8 cellular contexts compared by ENCODE assay signal in genomic region chr19:1384085-1384462, GRCh38. TPM values are rescaled to one million over a fixed set of nuclear protein-coding genes. Genes with fewer than 3 reads are reported as not detected.
DNase-seq lines count a peak whose midpoint lies in the region; ATAC-seq, FAIRE-seq and TF ChIP-seq lines count a peak whose summit lies in the region.

No MANE protein-coding gene starts in this region.

- H3K36me3 ChIP-seq in CD4-positive, alpha-beta memory T cell (ENCODE audit: insufficient read depth, low read length): peaks cover 6% of the 10 kb centered on the region
- H3K36me3 ChIP-seq in bronchial epithelial cell (ENCODE audit: control insufficient read depth, insufficient read depth, low read length) (peaks cover 6% of the 10 kb centered on the region), mesodermal cell (ENCODE audit: control insufficient read depth, insufficient read depth, low read length) (peaks cover 6% of the 10 kb centered on the region)

- peaks cover 12 to 32% (median 18%) of the 10 kb centered on the region in 4 donors for H3K4me1 Mint-ChIP-seq in CD4-positive, alpha-beta memory T cell

- intact Hi-C loops in CD4-positive, alpha-beta memory T cell (cut with micrococcal nuclease): no loop called here

- H3K27me3 ChIP-seq in CD4-positive, alpha-beta memory T cell (ENCODE audit: insufficient read depth, low read length): no peaks in the 10 kb centered on the region
- no peaks in the 10 kb centered on the region for H3K27me3 ChIP-seq in bronchial epithelial cell (ENCODE audit: control insufficient read depth, insufficient read depth, low read length)

- peak overlapping the region; percentile 69 for H3K27ac ChIP-seq in CD4-positive, alpha-beta memory T cell (ENCODE audit: low read depth, low read length)
- peak overlapping the region; percentile 76 for H3K27ac ChIP-seq in mesodermal cell (ENCODE audit: low read depth, low read length, severe bottlenecking)

- H3K9me3 Mint-ChIP-seq in CD4-positive, alpha-beta memory T cell: peaks cover 0 to 9% (median 3%) of the 10 kb centered on the region in 8 donors

- TF ChIP-seq CTCF in bronchial epithelial cell (IDR thresholded peaks at IDR 0.05; ENCODE audit: insufficient read depth, low read length, severe bottlenecking): no peak

- H3K4me1 ChIP-seq in CD4-positive, alpha-beta memory T cell (ENCODE audit: insufficient read depth, low read length): peaks cover 16% of the 10 kb centered on the region
- H3K4me1 ChIP-seq in mesodermal cell (ENCODE audit: control insufficient read depth, insufficient read depth, low read length, poor library complexity, severe bottlenecking): peaks cover 5% of the 10 kb centered on the region

- no peak for DNase-seq in CD4-positive, alpha-beta memory T cell
- DNase-seq in bronchial epithelial cell (ENCODE audit: low read depth) (no peak), KBM-7 (no peak), putamen (ENCODE audit: low spot score) (no peak), NAMALWA (ENCODE audit: low spot score) (no peak)

- ATAC-seq in HG03280 (IDR thresholded peaks at IDR 0.05; ENCODE audit: unreplicated experiment) (peak; percentile 1), HG02885 (IDR thresholded peaks at IDR 0.05; ENCODE audit: poor library complexity, unreplicated experiment) (no peak)

- H3K27me3 Mint-ChIP-seq in CD4-positive, alpha-beta memory T cell: peaks cover 3 to 5% of the 10 kb centered on the region in 2 donors

- 1 to 2% methylated on average over 23 of the region's 23 CpGs for WGBS in mesodermal cell (ENCODE audit: insufficient coverage in 2 of 2), 2 experiments

- peak overlapping the region in 5 of 7 donors; percentile 18 to 100 (median 60) for H3K27ac Mint-ChIP-seq in CD4-positive, alpha-beta memory T cell

- peak overlapping the region; percentile 81 to 89 for H3K4me3 ChIP-seq in CD4-positive, alpha-beta memory T cell (ENCODE audit: low read length in 2 of 2)
- H3K4me3 ChIP-seq in bronchial epithelial cell (ENCODE audit: low read depth, low read length) (peak overlapping the region; percentile 98), mesodermal cell (ENCODE audit: extremely low read depth, insufficient read depth, low read length, poor library complexity, severe bottlenecking) (peak overlapping the region; percentile 86)

- H3K36me3 Mint-ChIP-seq in CD4-positive, alpha-beta memory T cell: peaks cover 3 to 21% of the 10 kb centered on the region in 2 donors

- FAIRE-seq in bronchial epithelial cell (lab: Jason Lieb, UNC): no peak

- in situ Hi-C loops in KBM-7 (cut with MboI; ENCODE audit: low pct_unique_long_range_greater_than_20kb, low sequenced_read_pairs): no loop called here

- CTCF ChIA-PET in CD4-positive, alpha-beta memory T cell (lab: Charles Lee; ENCODE audit: partially characterized antibody): no interaction called here

- POLR2A ChIA-PET in CD4-positive, alpha-beta memory T cell (lab: Charles Lee; ENCODE audit: partially characterized antibody): interaction anchor here (1.6 kb wide), 1 partner anchor 109 kb away, joined by 4 read pairs; the partner anchor contains the start of gene FAM174C

- H3K9me3 ChIP-seq in CD4-positive, alpha-beta memory T cell (ENCODE audit: control insufficient read depth in 1 of 2, low read length in 2 of 2): no peaks in the 10 kb centered on the region
- no peaks in the 10 kb centered on the region for H3K9me3 ChIP-seq in mesodermal cell (ENCODE audit: control insufficient read depth, low read length)

- peak overlapping the region; percentile 74 to 97 (median 88) for H3K4me3 Mint-ChIP-seq in CD4-positive, alpha-beta memory T cell

RNA-seq across cellular contexts. Expression of gene NDUFS7, which starts 0.4 kb away (rescaled TPM):
- total RNA-seq in CD4-positive, alpha-beta memory T cell: 10 to 100 TPM; 68.6 to 73.5 TPM
- polyA plus RNA-seq in CD4-positive, alpha-beta memory T cell: 100 to 1,000 TPM; 180 to 193 TPM
- 101 and 109 TPM in 2 replicates for total RNA-seq in bronchial epithelial cell
- 83.3 TPM for polyA plus RNA-seq in mesodermal cell (2013, experiment 1 of 2)
- polyA plus RNA-seq in mesodermal cell (2013, experiment 2 of 2): 74.8 TPM

RNA-seq across cellular contexts. Expression of gene GAMT, which starts 17.3 kb away (rescaled TPM):
- 10 to 100 TPM; 15.9 to 16.2 TPM for total RNA-seq in CD4-positive, alpha-beta memory T cell
- polyA plus RNA-seq in CD4-positive, alpha-beta memory T cell: 10 to 100 TPM; 19.3 to 20.3 TPM
- total RNA-seq in bronchial epithelial cell: 6.8 and 9.7 TPM in 2 replicates
- polyA plus RNA-seq in mesodermal cell (2013, experiment 1 of 2): 33.7 TPM
- 34.8 TPM for polyA plus RNA-seq in mesodermal cell (2013, experiment 2 of 2)

RNA-seq across cellular contexts. Expression of gene DAZAP1, which starts 23.3 kb away (rescaled TPM):
- 100 to 1,000 TPM; 143 to 152 TPM for total RNA-seq in CD4-positive, alpha-beta memory T cell
- polyA plus RNA-seq in CD4-positive, alpha-beta memory T cell: 1 to 10 TPM; 2.5 to 9.1 TPM
- total RNA-seq in bronchial epithelial cell: 115 and 128 TPM in 2 replicates
- 109 TPM for polyA plus RNA-seq in mesodermal cell (2013, experiment 1 of 2)
- 96.2 TPM for polyA plus RNA-seq in mesodermal cell (2013, experiment 2 of 2)

RNA-seq across cellular contexts. Expression of gene RPS15, which starts 54.1 kb away (rescaled TPM):
- 1,000 to 10,000 TPM; 1,715 to 1,828 TPM for total RNA-seq in CD4-positive, alpha-beta memory T cell
- polyA plus RNA-seq in CD4-positive, alpha-beta memory T cell: 1,000 to 10,000 TPM; 2,575 to 2,757 TPM
- total RNA-seq in bronchial epithelial cell: 380 and 966 TPM in 2 replicates
- polyA plus RNA-seq in mesodermal cell (2013, experiment 1 of 2): 2,052 TPM
- 1,718 TPM for polyA plus RNA-seq in mesodermal cell (2013, experiment 2 of 2)
